ENCODE assay signal across 1 cellular context in the genomic region with DNA sequence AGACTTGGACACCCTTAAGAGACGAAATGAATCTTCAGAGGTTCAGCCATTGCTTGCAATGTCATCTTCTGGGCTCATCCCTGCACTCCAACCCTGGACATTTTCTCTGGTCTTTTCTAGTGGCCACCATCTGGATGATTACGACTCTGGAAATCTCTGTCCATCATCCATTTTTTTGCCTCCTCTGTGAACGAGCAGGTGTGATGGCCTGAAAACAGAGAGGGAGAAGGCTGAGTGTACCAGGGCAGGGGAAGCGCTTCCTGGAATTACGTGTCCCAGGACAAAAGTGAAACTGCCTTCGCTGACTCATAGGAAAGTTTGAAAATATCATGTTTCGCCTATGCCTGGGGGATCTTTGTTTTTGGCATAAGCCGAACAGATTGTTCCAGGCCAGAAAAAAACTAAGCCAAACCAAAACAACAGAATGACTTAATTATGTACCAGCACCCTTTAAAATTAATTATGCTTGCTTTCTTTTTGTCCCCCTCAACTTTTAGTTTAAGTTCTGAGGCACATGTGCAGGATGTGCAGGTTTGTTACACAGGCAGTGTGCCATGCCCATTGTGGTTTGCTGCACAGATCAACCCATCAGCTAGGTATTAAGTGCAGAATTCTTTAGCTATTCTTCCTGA.
TF ChIP-seq lines count a peak whose summit lies in the region.

No MANE protein-coding gene starts in this region.

TF ChIP-seq in GM12878, 131 proteins besides CTCF, POLR2A, EP300 and RAD21 (continued from another document and continues in another):
- TF ChIP-seq SRF (IDR thresholded peaks at IDR 0.05; ENCODE audit: low read depth in 2 of 2, low read length in 2 of 2) (no peak), ZNF622 (IDR thresholded peaks at IDR 0.05) (no peak), POU2F2 (IDR thresholded peaks at IDR 0.05; ENCODE audit: borderline replicate concordance, low read depth, low read length) (no peak), CEBPB (IDR thresholded peaks at IDR 0.05; ENCODE audit: borderline replicate concordance in 1 of 2, low read depth in 2 of 2, low read length in 2 of 2) (no peak), YBX1 (IDR thresholded peaks at IDR 0.05) (no peak), RCOR1 (conservative IDR thresholded peaks at IDR 0.05; ENCODE audit: low read depth, low read length) (no peak), PAX8 (IDR thresholded peaks at IDR 0.05) (no peak), SP1 (IDR thresholded peaks at IDR 0.05; ENCODE audit: low read depth, low read length) (no peak), MTA3 (IDR thresholded peaks at IDR 0.05; ENCODE audit: borderline replicate concordance, low read length) (0 out of 2 replicates have a peak, but pooled peaks have one; percentile 36), GABPA (IDR thresholded peaks at IDR 0.05; ENCODE audit: low read depth) (no peak), TCF3 (IDR thresholded peaks at IDR 0.05; ENCODE audit: borderline replicate concordance, insufficient read depth, low read depth, low read length) (no peak), NFIC (IDR thresholded peaks at IDR 0.05; ENCODE audit: low read depth, low read length) (peak; percentile 80; the same call in 1 of the 2 replicates), JUNB (IDR thresholded peaks at IDR 0.05) (peak; percentile 65), KAT2A (conservative IDR thresholded peaks at IDR 0.05; ENCODE audit: control insufficient read depth, low read depth, low read length) (no peak), YY1 (IDR thresholded peaks at IDR 0.05; ENCODE audit: low read depth, low read length) (no peak), MEF2B (IDR thresholded peaks at IDR 0.05; ENCODE audit: partially characterized antibody, poor library complexity, severe bottlenecking) (no peak), STAT3 (IDR thresholded peaks at IDR 0.05; ENCODE audit: low read depth, low read length) (no peak), SREBF1 (IDR thresholded peaks at IDR 0.05; ENCODE audit: low read length) (no peak), LARP7 (IDR thresholded peaks at IDR 0.05) (no peak), TBL1XR1 (IDR thresholded peaks at IDR 0.05; ENCODE audit: low read depth, low read length) (no peak), CBX5 (IDR thresholded peaks at IDR 0.05; ENCODE audit: low read depth) (no peak), ATF7 (IDR thresholded peaks at IDR 0.05; ENCODE audit: low read depth) (no peak), CREM (IDR thresholded peaks at IDR 0.05; ENCODE audit: low read depth) (peak; percentile 57; the same call in 1 of the 2 replicates)
- TF ChIP-seq, protein P1, sequence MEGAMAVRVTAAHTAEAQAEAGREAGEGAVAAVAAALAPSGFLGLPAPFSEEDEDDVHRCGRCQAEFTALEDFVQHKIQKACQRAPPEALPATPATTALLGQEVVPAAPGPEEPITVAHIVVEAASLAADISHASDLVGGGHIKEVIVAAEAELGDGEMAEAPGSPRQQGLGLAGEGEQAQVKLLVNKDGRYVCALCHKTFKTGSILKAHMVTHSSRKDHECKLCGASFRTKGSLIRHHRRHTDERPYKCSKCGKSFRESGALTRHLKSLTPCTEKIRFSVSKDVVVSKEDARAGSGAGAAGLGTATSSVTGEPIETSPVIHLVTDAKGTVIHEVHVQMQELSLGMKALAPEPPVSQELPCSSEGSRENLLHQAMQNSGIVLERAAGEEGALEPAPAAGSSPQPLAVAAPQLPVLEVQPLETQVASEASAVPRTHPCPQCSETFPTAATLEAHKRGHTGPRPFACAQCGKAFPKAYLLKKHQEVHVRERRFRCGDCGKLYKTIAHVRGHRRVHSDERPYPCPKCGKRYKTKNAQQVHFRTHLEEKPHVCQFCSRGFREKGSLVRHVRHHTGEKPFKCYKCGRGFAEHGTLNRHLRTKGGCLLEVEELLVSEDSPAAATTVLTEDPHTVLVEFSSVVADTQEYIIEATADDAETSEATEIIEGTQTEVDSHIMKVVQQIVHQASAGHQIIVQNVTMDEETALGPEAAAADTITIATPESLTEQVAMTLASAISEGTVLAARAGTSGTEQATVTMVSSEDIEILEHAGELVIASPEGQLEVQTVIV (IDR thresholded peaks at IDR 0.05; ENCODE audit: borderline replicate concordance, partially characterized antibody): no peak
- TF ChIP-seq, protein P2, sequence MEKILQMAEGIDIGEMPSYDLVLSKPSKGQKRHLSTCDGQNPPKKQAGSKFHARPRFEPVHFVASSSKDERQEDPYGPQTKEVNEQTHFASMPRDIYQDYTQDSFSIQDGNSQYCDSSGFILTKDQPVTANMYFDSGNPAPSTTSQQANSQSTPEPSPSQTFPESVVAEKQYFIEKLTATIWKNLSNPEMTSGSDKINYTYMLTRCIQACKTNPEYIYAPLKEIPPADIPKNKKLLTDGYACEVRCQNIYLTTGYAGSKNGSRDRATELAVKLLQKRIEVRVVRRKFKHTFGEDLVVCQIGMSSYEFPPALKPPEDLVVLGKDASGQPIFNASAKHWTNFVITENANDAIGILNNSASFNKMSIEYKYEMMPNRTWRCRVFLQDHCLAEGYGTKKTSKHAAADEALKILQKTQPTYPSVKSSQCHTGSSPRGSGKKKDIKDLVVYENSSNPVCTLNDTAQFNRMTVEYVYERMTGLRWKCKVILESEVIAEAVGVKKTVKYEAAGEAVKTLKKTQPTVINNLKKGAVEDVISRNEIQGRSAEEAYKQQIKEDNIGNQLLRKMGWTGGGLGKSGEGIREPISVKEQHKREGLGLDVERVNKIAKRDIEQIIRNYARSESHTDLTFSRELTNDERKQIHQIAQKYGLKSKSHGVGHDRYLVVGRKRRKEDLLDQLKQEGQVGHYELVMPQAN (conservative IDR thresholded peaks at IDR 0.05): no peak
- TF ChIP-seq, protein P3, sequence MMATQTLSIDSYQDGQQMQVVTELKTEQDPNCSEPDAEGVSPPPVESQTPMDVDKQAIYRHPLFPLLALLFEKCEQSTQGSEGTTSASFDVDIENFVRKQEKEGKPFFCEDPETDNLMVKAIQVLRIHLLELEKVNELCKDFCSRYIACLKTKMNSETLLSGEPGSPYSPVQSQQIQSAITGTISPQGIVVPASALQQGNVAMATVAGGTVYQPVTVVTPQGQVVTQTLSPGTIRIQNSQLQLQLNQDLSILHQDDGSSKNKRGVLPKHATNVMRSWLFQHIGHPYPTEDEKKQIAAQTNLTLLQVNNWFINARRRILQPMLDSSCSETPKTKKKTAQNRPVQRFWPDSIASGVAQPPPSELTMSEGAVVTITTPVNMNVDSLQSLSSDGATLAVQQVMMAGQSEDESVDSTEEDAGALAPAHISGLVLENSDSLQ (IDR thresholded peaks at IDR 0.05): no peak
- TF ChIP-seq, protein P4, sequence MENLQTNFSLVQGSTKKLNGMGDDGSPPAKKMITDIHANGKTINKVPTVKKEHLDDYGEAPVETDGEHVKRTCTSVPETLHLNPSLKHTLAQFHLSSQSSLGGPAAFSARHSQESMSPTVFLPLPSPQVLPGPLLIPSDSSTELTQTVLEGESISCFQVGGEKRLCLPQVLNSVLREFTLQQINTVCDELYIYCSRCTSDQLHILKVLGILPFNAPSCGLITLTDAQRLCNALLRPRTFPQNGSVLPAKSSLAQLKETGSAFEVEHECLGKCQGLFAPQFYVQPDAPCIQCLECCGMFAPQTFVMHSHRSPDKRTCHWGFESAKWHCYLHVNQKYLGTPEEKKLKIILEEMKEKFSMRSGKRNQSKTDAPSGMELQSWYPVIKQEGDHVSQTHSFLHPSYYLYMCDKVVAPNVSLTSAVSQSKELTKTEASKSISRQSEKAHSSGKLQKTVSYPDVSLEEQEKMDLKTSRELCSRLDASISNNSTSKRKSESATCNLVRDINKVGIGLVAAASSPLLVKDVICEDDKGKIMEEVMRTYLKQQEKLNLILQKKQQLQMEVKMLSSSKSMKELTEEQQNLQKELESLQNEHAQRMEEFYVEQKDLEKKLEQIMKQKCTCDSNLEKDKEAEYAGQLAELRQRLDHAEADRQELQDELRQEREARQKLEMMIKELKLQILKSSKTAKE (IDR thresholded peaks at IDR 0.05; ENCODE audit: low read depth, poor library complexity, severe bottlenecking): no peak
- TF ChIP-seq, protein P5, sequence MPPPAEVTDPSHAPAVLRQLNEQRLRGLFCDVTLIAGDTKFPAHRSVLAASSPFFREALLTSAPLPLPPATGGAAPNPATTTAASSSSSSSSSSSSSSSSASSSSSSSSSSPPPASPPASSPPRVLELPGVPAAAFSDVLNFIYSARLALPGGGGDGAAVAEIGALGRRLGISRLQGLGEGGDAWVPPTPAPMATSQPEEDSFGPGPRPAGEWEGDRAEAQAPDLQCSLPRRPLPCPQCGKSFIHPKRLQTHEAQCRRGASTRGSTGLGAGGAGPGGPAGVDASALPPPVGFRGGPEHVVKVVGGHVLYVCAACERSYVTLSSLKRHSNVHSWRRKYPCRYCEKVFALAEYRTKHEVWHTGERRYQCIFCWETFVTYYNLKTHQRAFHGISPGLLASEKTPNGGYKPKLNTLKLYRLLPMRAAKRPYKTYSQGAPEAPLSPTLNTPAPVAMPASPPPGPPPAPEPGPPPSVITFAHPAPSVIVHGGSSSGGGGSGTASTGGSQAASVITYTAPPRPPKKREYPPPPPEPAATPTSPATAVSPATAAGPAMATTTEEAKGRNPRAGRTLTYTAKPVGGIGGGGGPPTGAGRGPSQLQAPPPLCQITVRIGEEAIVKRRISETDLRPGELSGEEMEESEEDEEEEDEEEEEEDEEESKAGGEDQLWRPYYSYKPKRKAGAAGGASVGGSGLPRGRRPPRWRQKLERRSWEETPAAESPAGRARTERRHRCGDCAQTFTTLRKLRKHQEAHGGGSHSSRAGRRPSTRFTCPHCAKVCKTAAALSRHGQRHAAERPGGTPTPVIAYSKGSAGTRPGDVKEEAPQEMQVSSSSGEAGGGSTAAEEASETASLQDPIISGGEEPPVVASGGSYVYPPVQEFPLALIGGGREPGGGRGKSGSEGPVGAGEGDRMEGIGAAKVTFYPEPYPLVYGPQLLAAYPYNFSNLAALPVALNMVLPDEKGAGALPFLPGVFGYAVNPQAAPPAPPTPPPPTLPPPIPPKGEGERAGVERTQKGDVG (CRISPR knock-in tag; IDR thresholded peaks at IDR 0.05): no peak
- TF ChIP-seq, protein P6, sequence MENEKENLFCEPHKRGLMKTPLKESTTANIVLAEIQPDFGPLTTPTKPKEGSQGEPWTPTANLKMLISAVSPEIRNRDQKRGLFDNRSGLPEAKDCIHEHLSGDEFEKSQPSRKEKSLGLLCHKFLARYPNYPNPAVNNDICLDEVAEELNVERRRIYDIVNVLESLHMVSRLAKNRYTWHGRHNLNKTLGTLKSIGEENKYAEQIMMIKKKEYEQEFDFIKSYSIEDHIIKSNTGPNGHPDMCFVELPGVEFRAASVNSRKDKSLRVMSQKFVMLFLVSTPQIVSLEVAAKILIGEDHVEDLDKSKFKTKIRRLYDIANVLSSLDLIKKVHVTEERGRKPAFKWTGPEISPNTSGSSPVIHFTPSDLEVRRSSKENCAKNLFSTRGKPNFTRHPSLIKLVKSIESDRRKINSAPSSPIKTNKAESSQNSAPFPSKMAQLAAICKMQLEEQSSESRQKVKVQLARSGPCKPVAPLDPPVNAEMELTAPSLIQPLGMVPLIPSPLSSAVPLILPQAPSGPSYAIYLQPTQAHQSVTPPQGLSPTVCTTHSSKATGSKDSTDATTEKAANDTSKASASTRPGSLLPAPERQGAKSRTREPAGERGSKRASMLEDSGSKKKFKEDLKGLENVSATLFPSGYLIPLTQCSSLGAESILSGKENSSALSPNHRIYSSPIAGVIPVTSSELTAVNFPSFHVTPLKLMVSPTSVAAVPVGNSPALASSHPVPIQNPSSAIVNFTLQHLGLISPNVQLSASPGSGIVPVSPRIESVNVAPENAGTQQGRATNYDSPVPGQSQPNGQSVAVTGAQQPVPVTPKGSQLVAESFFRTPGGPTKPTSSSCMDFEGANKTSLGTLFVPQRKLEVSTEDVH (IDR thresholded peaks at IDR 0.05; ENCODE audit: low read depth, partially characterized antibody): no peak
- TF ChIP-seq, protein P7, sequence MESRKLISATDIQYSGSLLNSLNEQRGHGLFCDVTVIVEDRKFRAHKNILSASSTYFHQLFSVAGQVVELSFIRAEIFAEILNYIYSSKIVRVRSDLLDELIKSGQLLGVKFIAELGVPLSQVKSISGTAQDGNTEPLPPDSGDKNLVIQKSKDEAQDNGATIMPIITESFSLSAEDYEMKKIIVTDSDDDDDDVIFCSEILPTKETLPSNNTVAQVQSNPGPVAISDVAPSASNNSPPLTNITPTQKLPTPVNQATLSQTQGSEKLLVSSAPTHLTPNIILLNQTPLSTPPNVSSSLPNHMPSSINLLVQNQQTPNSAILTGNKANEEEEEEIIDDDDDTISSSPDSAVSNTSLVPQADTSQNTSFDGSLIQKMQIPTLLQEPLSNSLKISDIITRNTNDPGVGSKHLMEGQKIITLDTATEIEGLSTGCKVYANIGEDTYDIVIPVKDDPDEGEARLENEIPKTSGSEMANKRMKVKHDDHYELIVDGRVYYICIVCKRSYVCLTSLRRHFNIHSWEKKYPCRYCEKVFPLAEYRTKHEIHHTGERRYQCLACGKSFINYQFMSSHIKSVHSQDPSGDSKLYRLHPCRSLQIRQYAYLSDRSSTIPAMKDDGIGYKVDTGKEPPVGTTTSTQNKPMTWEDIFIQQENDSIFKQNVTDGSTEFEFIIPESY (IDR thresholded peaks at IDR 0.05): no peak
- TF ChIP-seq, protein P8, sequence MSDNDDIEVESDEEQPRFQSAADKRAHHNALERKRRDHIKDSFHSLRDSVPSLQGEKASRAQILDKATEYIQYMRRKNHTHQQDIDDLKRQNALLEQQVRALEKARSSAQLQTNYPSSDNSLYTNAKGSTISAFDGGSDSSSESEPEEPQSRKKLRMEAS (IDR thresholded peaks at IDR 0.05; ENCODE audit: low read depth, low read length): no peak
- TF ChIP-seq, protein P9, sequence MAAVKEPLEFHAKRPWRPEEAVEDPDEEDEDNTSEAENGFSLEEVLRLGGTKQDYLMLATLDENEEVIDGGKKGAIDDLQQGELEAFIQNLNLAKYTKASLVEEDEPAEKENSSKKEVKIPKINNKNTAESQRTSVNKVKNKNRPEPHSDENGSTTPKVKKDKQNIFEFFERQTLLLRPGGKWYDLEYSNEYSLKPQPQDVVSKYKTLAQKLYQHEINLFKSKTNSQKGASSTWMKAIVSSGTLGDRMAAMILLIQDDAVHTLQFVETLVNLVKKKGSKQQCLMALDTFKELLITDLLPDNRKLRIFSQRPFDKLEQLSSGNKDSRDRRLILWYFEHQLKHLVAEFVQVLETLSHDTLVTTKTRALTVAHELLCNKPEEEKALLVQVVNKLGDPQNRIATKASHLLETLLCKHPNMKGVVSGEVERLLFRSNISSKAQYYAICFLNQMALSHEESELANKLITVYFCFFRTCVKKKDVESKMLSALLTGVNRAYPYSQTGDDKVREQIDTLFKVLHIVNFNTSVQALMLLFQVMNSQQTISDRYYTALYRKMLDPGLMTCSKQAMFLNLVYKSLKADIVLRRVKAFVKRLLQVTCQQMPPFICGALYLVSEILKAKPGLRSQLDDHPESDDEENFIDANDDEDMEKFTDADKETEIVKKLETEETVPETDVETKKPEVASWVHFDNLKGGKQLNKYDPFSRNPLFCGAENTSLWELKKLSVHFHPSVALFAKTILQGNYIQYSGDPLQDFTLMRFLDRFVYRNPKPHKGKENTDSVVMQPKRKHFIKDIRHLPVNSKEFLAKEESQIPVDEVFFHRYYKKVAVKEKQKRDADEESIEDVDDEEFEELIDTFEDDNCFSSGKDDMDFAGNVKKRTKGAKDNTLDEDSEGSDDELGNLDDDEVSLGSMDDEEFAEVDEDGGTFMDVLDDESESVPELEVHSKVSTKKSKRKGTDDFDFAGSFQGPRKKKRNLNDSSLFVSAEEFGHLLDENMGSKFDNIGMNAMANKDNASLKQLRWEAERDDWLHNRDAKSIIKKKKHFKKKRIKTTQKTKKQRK (IDR thresholded peaks at IDR 0.05; ENCODE audit: low read depth, low read length): no peak
- TF ChIP-seq, protein P10, sequence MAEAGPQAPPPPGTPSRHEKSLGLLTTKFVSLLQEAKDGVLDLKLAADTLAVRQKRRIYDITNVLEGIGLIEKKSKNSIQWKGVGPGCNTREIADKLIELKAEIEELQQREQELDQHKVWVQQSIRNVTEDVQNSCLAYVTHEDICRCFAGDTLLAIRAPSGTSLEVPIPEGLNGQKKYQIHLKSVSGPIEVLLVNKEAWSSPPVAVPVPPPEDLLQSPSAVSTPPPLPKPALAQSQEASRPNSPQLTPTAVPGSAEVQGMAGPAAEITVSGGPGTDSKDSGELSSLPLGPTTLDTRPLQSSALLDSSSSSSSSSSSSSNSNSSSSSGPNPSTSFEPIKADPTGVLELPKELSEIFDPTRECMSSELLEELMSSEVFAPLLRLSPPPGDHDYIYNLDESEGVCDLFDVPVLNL (IDR thresholded peaks at IDR 0.05; ENCODE audit: low read depth, low read length): no peak
